Comparison of ENCODE assay signal across 1 cellular context in genomic region chr17:73800893-73801292, GRCh38.
TF ChIP-seq lines count a peak whose summit lies in the region.

No MANE protein-coding gene starts in this region.

TF ChIP-seq in HEK293, 187 proteins besides CTCF, POLR2A, EP300 and RAD21 (continued from another document):
- TF ChIP-seq ZSCAN18 (tag by site-specific recombination; IDR thresholded peaks at IDR 0.05) (no peak), ZFP3 (tag by site-specific recombination; IDR thresholded peaks at IDR 0.05; ENCODE audit: low read depth) (no peak), HOXA7 (CRISPR knock-in tag; IDR thresholded peaks at IDR 0.05; ENCODE audit: borderline replicate concordance) (no peak), ZBTB17 (tag by site-specific recombination; IDR thresholded peaks at IDR 0.05) (no peak), ZNF354C (tag by site-specific recombination; IDR thresholded peaks at IDR 0.05; ENCODE audit: borderline replicate concordance, low read depth) (no peak), ZNF530 (tag by site-specific recombination; IDR thresholded peaks at IDR 0.05; ENCODE audit: low read depth) (no peak)
TF ChIP-seq in HEK293: peak in this region for 1.
